In genomic region chr1:4599521-4599920, GRCh38 we compare ENCODE assay signal across 18 cellular contexts. TPM values are rescaled to one million over a fixed set of nuclear protein-coding genes. Genes with fewer than 3 reads are reported as not detected.
"Had no signal": no experiment of that assay in that cellular context is flagged by ENCODE, and none has a peak within 500 bp of the region (broad histone marks: within the 10 kb centered on the region; RNA-seq: fewer than 3 reads in every experiment).

No MANE protein-coding gene starts in this region.

- H3K36me3 Mint-ChIP-seq: memory B cell; natural killer cell; stimulated activated memory B cell treated with anti-CD40 and anti-IgM and Interleukin-4, amounts not matched to agents 10 μg/mL and 1 μg/mL and 100 μg/mL, for 72 hours had no signal

- DNase-seq: cerebellar nuclear complex; cortex of kidney; effector CD4-positive, alpha-beta T cell; kidney; natural killer cell; nucleus accumbens; psoas muscle; right cardiac atrium; stimulated activated CD4-positive, alpha-beta T cell treated with anti-CD3 and anti-CD28 coated beads, Interleukin-4, amount 100 ng/mL, for 4 hours; stimulated activated naive CD8-positive, alpha-beta T cell treated with anti-CD3 and anti-CD28 coated beads, Interleukin-15, Interleukin-2, amounts not matched to agents 100 U/mL and 50 U/mL, for 24 hours had no signal

- H3K4me1 ChIP-seq: psoas muscle, spleen, tibial nerve had no signal

- ATAC-seq: left lobe of liver; natural killer cell; psoas muscle; right cardiac atrium; stimulated activated memory B cell treated with anti-CD40 and anti-IgM and Interleukin-4, amounts not matched to agents 10 μg/mL and 1 μg/mL and 100 μg/mL, for 72 hours; stimulated activated naive CD8-positive, alpha-beta T cell treated with anti-CD3 and anti-CD28 coated beads, Interleukin-15, Interleukin-2, amounts not matched to agents 100 U/mL and 50 U/mL, for 24 hours had no signal

- H3K4me3 ChIP-seq: lung, psoas muscle, skin epidermis, spleen, thoracic aorta, tibial nerve had no signal

- H3K4me1 Mint-ChIP-seq: memory B cell; natural killer cell; stimulated activated memory B cell treated with anti-CD40 and anti-IgM and Interleukin-4, amounts not matched to agents 10 μg/mL and 1 μg/mL and 100 μg/mL, for 72 hours had no signal

- H3K27me3 ChIP-seq: tibial nerve had no signal

- H3K9me3 ChIP-seq: psoas muscle, thoracic aorta, tibial nerve had no signal

- H3K27me3 Mint-ChIP-seq: stimulated activated memory B cell treated with anti-CD40 and anti-IgM and Interleukin-4, amounts not matched to agents 10 μg/mL and 1 μg/mL and 100 μg/mL, for 72 hours had no signal

- H3K27ac ChIP-seq: psoas muscle, skin epidermis, spleen, thoracic aorta, tibial nerve had no signal

- H3K27ac Mint-ChIP-seq: memory B cell; natural killer cell; stimulated activated memory B cell treated with anti-CD40 and anti-IgM and Interleukin-4, amounts not matched to agents 10 μg/mL and 1 μg/mL and 100 μg/mL, for 72 hours had no signal

- H3K36me3 ChIP-seq: spleen, thoracic aorta, tibial nerve had no signal

- H3K9me3 Mint-ChIP-seq: natural killer cell; stimulated activated memory B cell treated with anti-CD40 and anti-IgM and Interleukin-4, amounts not matched to agents 10 μg/mL and 1 μg/mL and 100 μg/mL, for 72 hours had no signal

- H3K4me3 Mint-ChIP-seq: memory B cell; natural killer cell; stimulated activated memory B cell treated with anti-CD40 and anti-IgM and Interleukin-4, amounts not matched to agents 10 μg/mL and 1 μg/mL and 100 μg/mL, for 72 hours had no signal

RNA-seq across cellular contexts. Expression of gene AJAP1, which starts 54.9 kb away (rescaled TPM):
- total RNA-seq: natural killer cell had no signal
